ENCODE assay signal across 8 cellular contexts in the genomic region with DNA sequence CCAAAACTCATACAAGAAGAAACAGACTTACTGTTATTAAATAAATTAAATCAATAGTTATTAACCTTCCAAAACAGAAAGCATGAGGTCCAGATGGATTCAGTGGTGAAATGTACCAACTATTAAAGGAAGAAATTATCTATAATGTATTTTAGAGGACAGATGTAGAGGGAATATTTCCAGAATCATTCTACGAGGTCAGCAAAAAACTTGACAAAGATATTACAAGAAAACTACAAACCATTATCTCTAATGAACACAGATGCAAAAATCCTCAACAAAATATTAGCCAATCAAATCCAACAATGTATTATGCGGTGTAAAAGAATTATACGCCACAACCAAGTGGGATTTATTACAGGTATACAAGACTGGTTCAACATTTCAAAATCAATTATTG.
"Had no signal": no experiment of that assay in that cellular context is flagged by ENCODE, and none has a peak within 500 bp of the region (broad histone marks: within the 10 kb centered on the region; RNA-seq: fewer than 3 reads in every experiment).

No MANE protein-coding gene starts in this region.

- FAIRE-seq: H1, H54 had no signal

- ATAC-seq: GM23338 had no signal

- H3K9ac ChIP-seq: KMS-11 had no signal

- H2AFZ ChIP-seq: GM23338 had no signal

- H3K4me3 ChIP-seq: GM23338 had no signal

- DNase-seq: H9, HCEC 1CT, IMR-90 had no signal

- H3K27ac ChIP-seq: HL-60, KMS-11 had no signal

- H3K4me2 ChIP-seq: GM23338, KMS-11 had no signal
